2 cellular contexts compared by ENCODE assay signal in genomic region chr2:159093496-159093895, GRCh38.
TF ChIP-seq lines count a peak whose summit lies in the region.

No MANE protein-coding gene starts in this region.

TF ChIP-seq in HEK293, 187 proteins besides CTCF, POLR2A, EP300 and RAD21 (continued from another document and continues in another):
- TF ChIP-seq, protein P1, sequence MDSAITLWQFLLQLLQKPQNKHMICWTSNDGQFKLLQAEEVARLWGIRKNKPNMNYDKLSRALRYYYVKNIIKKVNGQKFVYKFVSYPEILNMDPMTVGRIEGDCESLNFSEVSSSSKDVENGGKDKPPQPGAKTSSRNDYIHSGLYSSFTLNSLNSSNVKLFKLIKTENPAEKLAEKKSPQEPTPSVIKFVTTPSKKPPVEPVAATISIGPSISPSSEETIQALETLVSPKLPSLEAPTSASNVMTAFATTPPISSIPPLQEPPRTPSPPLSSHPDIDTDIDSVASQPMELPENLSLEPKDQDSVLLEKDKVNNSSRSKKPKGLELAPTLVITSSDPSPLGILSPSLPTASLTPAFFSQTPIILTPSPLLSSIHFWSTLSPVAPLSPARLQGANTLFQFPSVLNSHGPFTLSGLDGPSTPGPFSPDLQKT (IDR thresholded peaks at IDR 0.05; ENCODE audit: borderline replicate concordance, low read depth, low read length): no peak
- TF ChIP-seq ZNF701 (tag by site-specific recombination; IDR thresholded peaks at IDR 0.05) (no peak), ZFHX2 (tag by site-specific recombination; conservative IDR thresholded peaks at IDR 0.05) (no peak), TRIM28 (IDR thresholded peaks at IDR 0.05; ENCODE audit: borderline replicate concordance, low read length) (peak; percentile 63; the same call in 1 of the 2 replicates), ZNF843 (tag by site-specific recombination; IDR thresholded peaks at IDR 0.05) (peak; percentile 26; the same call in 1 of the 2 replicates), WT1 (tag by site-specific recombination; IDR thresholded peaks at IDR 0.05) (0 out of 2 replicates have a peak, but pooled peaks have one; percentile 21), ZNF677 (tag by site-specific recombination; IDR thresholded peaks at IDR 0.05) (no peak), PRDM4 (tag by site-specific recombination; IDR thresholded peaks at IDR 0.05) (no peak), KLF7 (tag by site-specific recombination; IDR thresholded peaks at IDR 0.05; ENCODE audit: borderline replicate concordance) (no peak), ZNF133 (tag by site-specific recombination; IDR thresholded peaks at IDR 0.05) (no peak), GLIS2 (tag by site-specific recombination; IDR thresholded peaks at IDR 0.05) (no peak), SCRT1 (tag by site-specific recombination; IDR thresholded peaks at IDR 0.05; ENCODE audit: borderline replicate concordance) (no peak), ZNF214 (tag by site-specific recombination; IDR thresholded peaks at IDR 0.05; ENCODE audit: borderline replicate concordance) (no peak), ZBTB6 (tag by site-specific recombination; IDR thresholded peaks at IDR 0.05) (0 out of 2 replicates have a peak, but pooled peaks have one; percentile 46), ZNF211 (tag by site-specific recombination; IDR thresholded peaks at IDR 0.05; ENCODE audit: low read depth) (no peak), ZNF510 (tag by site-specific recombination; IDR thresholded peaks at IDR 0.05; ENCODE audit: insufficient replicate concordance) (no peak), ZNF549 (tag by site-specific recombination; IDR thresholded peaks at IDR 0.05) (no peak), ZNF571 (tag by site-specific recombination; IDR thresholded peaks at IDR 0.05) (no peak), IKZF3 (tag by site-specific recombination; IDR thresholded peaks at IDR 0.05) (no peak), ZNF362 (tag by site-specific recombination; IDR thresholded peaks at IDR 0.05) (no peak), ZBTB44 (tag by site-specific recombination; IDR thresholded peaks at IDR 0.05) (peak; percentile 49; the same call in 1 of the 2 replicates), ZNF473 (tag by site-specific recombination; IDR thresholded peaks at IDR 0.05) (no peak), ZBTB17 (tag by site-specific recombination; IDR thresholded peaks at IDR 0.05) (no peak)

TF ChIP-seq in SK-N-SH treated with all-trans-retinoic acid at 6 μM for 48 hours, 23 proteins besides CTCF, POLR2A, EP300 and RAD21 (continued from another document):
- TF ChIP-seq CSRNP3 (CRISPR knock-in tag; IDR thresholded peaks at IDR 0.05): no peak
- TF ChIP-seq TOX (CRISPR knock-in tag; IDR thresholded peaks at IDR 0.05; ENCODE audit: borderline replicate concordance): no peak
- TF ChIP-seq ARNTL (CRISPR knock-in tag; IDR thresholded peaks at IDR 0.05; ENCODE audit: borderline replicate concordance, low read depth): no peak
- TF ChIP-seq TCF4 (CRISPR knock-in tag; IDR thresholded peaks at IDR 0.05; ENCODE audit: borderline replicate concordance): no peak
- TF ChIP-seq OSR1 (CRISPR knock-in tag; IDR thresholded peaks at IDR 0.05): no peak
- no peak for TF ChIP-seq CSDC2 (CRISPR knock-in tag; IDR thresholded peaks at IDR 0.05)
- TF ChIP-seq ZNF565 (CRISPR knock-in tag; conservative IDR thresholded peaks at IDR 0.05; ENCODE audit: low read depth): no peak
- TF ChIP-seq ESRRG (CRISPR knock-in tag; IDR thresholded peaks at IDR 0.05): no peak
- no peak for TF ChIP-seq ZFP3 (CRISPR knock-in tag; IDR thresholded peaks at IDR 0.05)
- no peak for TF ChIP-seq GLIS3 (CRISPR knock-in tag; IDR thresholded peaks at IDR 0.05)
- TF ChIP-seq ZFP30 (CRISPR knock-in tag; IDR thresholded peaks at IDR 0.05): no peak
- TF ChIP-seq BACH2 (CRISPR knock-in tag; IDR thresholded peaks at IDR 0.05; ENCODE audit: borderline replicate concordance): no peak
TF ChIP-seq in SK-N-SH treated with all-trans-retinoic acid at 6 μM for 48 hours: peak in this region for 0.
